ENCODE assay signal across 26 cellular contexts in genomic region chr22:19686946-19687345, GRCh38. TPM values are rescaled to one million over a fixed set of nuclear protein-coding genes. Genes with fewer than 3 reads are reported as not detected.
"Had no signal": no experiment of that assay in that cellular context is flagged by ENCODE, and none has a peak within 500 bp of the region (broad histone marks: within the 10 kb centered on the region; RNA-seq: fewer than 3 reads in every experiment).

No MANE protein-coding gene starts in this region.

- H3K36me3 ChIP-seq: colonic mucosa, lower lobe of right lung, prostate gland, right atrium auricular region, stomach, tibial nerve, upper lobe of left lung had no signal

- H3K27ac ChIP-seq: colonic mucosa, lower lobe of right lung, parathyroid adenoma, prostate gland, right atrium auricular region, stomach, tibial nerve had no signal

- H3K9me3 ChIP-seq: colonic mucosa, lower lobe of right lung, prostate gland, right atrium auricular region, stomach, tibial nerve, upper lobe of left lung had no signal

- H3K27me3 ChIP-seq: colonic mucosa, right atrium auricular region had no signal

- H3K4me3 Mint-ChIP-seq: dendritic cell treated with granulocyte-macrophage colony-stimulating factor and Interleukin-4, amounts not matched to agents 40 ng/mL and 50 ng/mL, for 4 days; immature natural killer cell; naive thymus-derived CD8-positive, alpha-beta T cell; nephron progenitor cell; stimulated activated effector memory CD8-positive, alpha-beta T cell treated with anti-CD3 and anti-CD28 coated beads, Interleukin-12 subunit alpha, Interleukin-12 subunit beta, amount 100 ng/mL, for 72 hours had no signal

- DNase-seq: colonic mucosa; effector memory CD4-positive, alpha-beta T cell; hypothalamus; immature natural killer cell; islet precursor cell; kidney glomerular epithelial cell; left ventricle myocardium superior; lower lobe of right lung; naive thymus-derived CD8-positive, alpha-beta T cell; nephron progenitor cell; occipital lobe; stimulated activated CD4-positive, alpha-beta T cell treated with anti-CD3 and anti-CD28 coated beads, Interleukin-2, amount 100 ng/mL, for 24 hours; stimulated activated CD4-positive, alpha-beta T cell treated with anti-CD3 and anti-CD28 coated beads, Interleukin-4, amount 100 ng/mL, for 24 hours; stimulated activated naive CD4-positive, alpha-beta T cell treated with Interleukin-2 at 50 U/mL for 16 hours; stomach had no signal

- H3K9me3 Mint-ChIP-seq: dendritic cell treated with granulocyte-macrophage colony-stimulating factor and Interleukin-4, amounts not matched to agents 40 ng/mL and 50 ng/mL, for 4 days; stimulated activated effector memory CD8-positive, alpha-beta T cell treated with anti-CD3 and anti-CD28 coated beads, Interleukin-12 subunit alpha, Interleukin-12 subunit beta, amount 100 ng/mL, for 72 hours had no signal

- ATAC-seq: left ventricle myocardium superior; naive thymus-derived CD8-positive, alpha-beta T cell; sciatic nerve; stimulated activated effector memory CD8-positive, alpha-beta T cell treated with anti-CD3 and anti-CD28 coated beads, Interleukin-12 subunit alpha, Interleukin-12 subunit beta, amount 100 ng/mL, for 72 hours had no signal

- H3K36me3 Mint-ChIP-seq: immature natural killer cell; naive thymus-derived CD8-positive, alpha-beta T cell; stimulated activated effector memory CD8-positive, alpha-beta T cell treated with anti-CD3 and anti-CD28 coated beads, Interleukin-12 subunit alpha, Interleukin-12 subunit beta, amount 100 ng/mL, for 72 hours had no signal

- H3K4me1 ChIP-seq: colonic mucosa, lower lobe of right lung, prostate gland had no signal

- H3K4me3 ChIP-seq: colonic mucosa, lower lobe of right lung, prostate gland, right atrium auricular region, smooth muscle cell, stomach, tibial nerve, upper lobe of left lung had no signal

- FAIRE-seq: endometrium, frontal cortex had no signal

- H3K27ac Mint-ChIP-seq: dendritic cell treated with granulocyte-macrophage colony-stimulating factor and Interleukin-4, amounts not matched to agents 40 ng/mL and 50 ng/mL, for 4 days; immature natural killer cell; naive thymus-derived CD8-positive, alpha-beta T cell; nephron progenitor cell; stimulated activated effector memory CD8-positive, alpha-beta T cell treated with anti-CD3 and anti-CD28 coated beads, Interleukin-12 subunit alpha, Interleukin-12 subunit beta, amount 100 ng/mL, for 72 hours had no signal

- H3K4me1 Mint-ChIP-seq: immature natural killer cell; naive thymus-derived CD8-positive, alpha-beta T cell; stimulated activated effector memory CD8-positive, alpha-beta T cell treated with anti-CD3 and anti-CD28 coated beads, Interleukin-12 subunit alpha, Interleukin-12 subunit beta, amount 100 ng/mL, for 72 hours had no signal

RNA-seq across cellular contexts. Expression of gene GP1BB, which starts 36.4 kb away (rescaled TPM):
- total RNA-seq: left ventricle myocardium superior had no signal
- polyA plus RNA-seq: naive thymus-derived CD8-positive, alpha-beta T cell had no signal
